ENCODE assay signal across 16 cellular contexts in genomic region chr1:43322506-43322905, GRCh38. TPM values are rescaled to one million over a fixed set of nuclear protein-coding genes. Genes with fewer than 3 reads are reported as not detected.
A peak's percentile ranks its signal among the peaks of the same experiment; 100 is the strongest.
DNase-seq lines count a peak whose midpoint lies in the region; ATAC-seq and TF ChIP-seq lines count a peak whose summit lies in the region.
"Had no signal": no experiment of that assay in that cellular context is flagged by ENCODE, and none has a peak within 500 bp of the region (broad histone marks: within the 10 kb centered on the region; RNA-seq: fewer than 3 reads in every experiment).

No MANE protein-coding gene starts in this region.

- H2BK20ac ChIP-seq in IMR-90 (ENCODE audit: low read depth, low read length) = no peak overlapping the region

- TF ChIP-seq RAD21 in IMR-90 (IDR thresholded peaks at IDR 0.05; ENCODE audit: low read length) = no peak

- no peak overlapping the region for H3K9ac ChIP-seq in IMR-90 (ENCODE audit: low read depth, low read length)

- H3K27ac ChIP-seq in IMR-90 (ENCODE audit: insufficient read depth, low read length) (no peak overlapping the region), coronary artery (no peak overlapping the region), left lung (no peak overlapping the region), sigmoid colon (no peak overlapping the region)

- H3K36me3 ChIP-seq in IMR-90 (ENCODE audit: control insufficient read depth, insufficient read depth, low read length) (no peaks in the 10 kb centered on the region), left lung (peaks cover 0 to 20% of the 10 kb centered on the region in 2 donors), sigmoid colon (no peaks in the 10 kb centered on the region)
- H3K36me3 ChIP-seq: BE2C had no signal

- CTCF ChIA-PET in IMR-90 (lab: Yijun Ruan, JAX) = no interaction called here

- H3K4me2 ChIP-seq in IMR-90 (ENCODE audit: low read depth, low read length) = no peak overlapping the region

- H3K4ac ChIP-seq in IMR-90 (ENCODE audit: low read depth, low read length) = no peak overlapping the region

- no peak overlapping the region for H2BK15ac ChIP-seq in IMR-90 (ENCODE audit: low read depth, low read length)

- no peak for TF ChIP-seq CTCF in IMR-90 (conservative IDR thresholded peaks at IDR 0.05; ENCODE audit: low read depth, low read length)
- no peak for TF ChIP-seq CTCF in coronary artery (IDR thresholded peaks at IDR 0.05)
- TF ChIP-seq CTCF in left lung (IDR thresholded peaks at IDR 0.05) = no peak
- TF ChIP-seq CTCF in sigmoid colon (IDR thresholded peaks at IDR 0.05) = no peak

- H4K20me1 ChIP-seq in IMR-90 (ENCODE audit: insufficient read depth, low read length) = no peaks in the 10 kb centered on the region

- H3K18ac ChIP-seq in IMR-90 (ENCODE audit: low read depth, low read length) = no peak overlapping the region

- in situ Hi-C loops in IMR-90 (cut with MboI; ENCODE audit: low sequenced_read_pairs) = no loop called here

- no peak overlapping the region for H2BK120ac ChIP-seq in IMR-90 (ENCODE audit: low read depth, low read length)

- peaks cover 6% of the 10 kb centered on the region for H3K4me1 ChIP-seq in IMR-90 (ENCODE audit: control insufficient read depth, insufficient read depth, low read length)
- no peaks in the 10 kb centered on the region for H3K4me1 ChIP-seq in left lung
- no peaks in the 10 kb centered on the region for H3K4me1 ChIP-seq in sigmoid colon
- H3K4me1 ChIP-seq: BE2C, Caco-2 had no signal

- no CpG with 5 or more reads among the region's 5 CpGs for WGBS in IMR-90 (ENCODE audit: extremely low coverage in 2 of 2, insufficient read length in 1 of 2), 2 experiments
- 91 to 94% methylated on average over 5 of the region's 5 CpGs for WGBS in sigmoid colon, 2 donors

- H3K9me1 ChIP-seq in IMR-90 (ENCODE audit: insufficient read depth, low read length) = no peaks in the 10 kb centered on the region; the same call in 1 of the 2 replicates

- TF ChIP-seq POLR2A in IMR-90 (IDR thresholded peaks at IDR 0.05; ENCODE audit: low read depth, low read length) = no peak
- no peak for TF ChIP-seq POLR2A in sigmoid colon (IDR thresholded peaks at IDR 0.05)

- H3K14ac ChIP-seq in IMR-90 (replicated peaks; ENCODE audit: low read depth, low read length) = no peak overlapping the region

- H4K91ac ChIP-seq in IMR-90 (ENCODE audit: insufficient read depth, low read depth, low read length) = no peak overlapping the region

- H2AK5ac ChIP-seq in IMR-90 (ENCODE audit: low read depth, low read length) = no peak overlapping the region

- peak overlapping the region; percentile 61 for H2AFZ ChIP-seq in IMR-90 (replicated peaks; ENCODE audit: low read length, poor library complexity)

- POLR2A ChIA-PET in IMR-90 (lab: Charles Lee; ENCODE audit: unreplicated experiment) = no interaction called here

- H3K56ac ChIP-seq in IMR-90 (ENCODE audit: extremely low read depth, insufficient read depth, low read length) = no peak overlapping the region

- no peak overlapping the region for H2AK9ac ChIP-seq in IMR-90 (replicated peaks; ENCODE audit: low read depth, low read length, poor library complexity)

- dilution Hi-C loops in IMR-90 (cut with HindIII; ENCODE audit: low sequenced_read_pairs, unreplicated experiment) = no loop called here

- no peak for ATAC-seq in IMR-90 (ENCODE audit: low read depth)
- ATAC-seq in left lung = no peak
- ATAC-seq in HG02571 (IDR thresholded peaks at IDR 0.05; ENCODE audit: unreplicated experiment) = no peak
- ATAC-seq in HG03460 (IDR thresholded peaks at IDR 0.05; ENCODE audit: unreplicated experiment) = no peak
- ATAC-seq in GM21515 (IDR thresholded peaks at IDR 0.05; ENCODE audit: unreplicated experiment) = no peak

- no peak overlapping the region for H2BK5ac ChIP-seq in IMR-90 (ENCODE audit: low read depth, low read length, poor library complexity, severe bottlenecking)

- DNase-seq in IMR-90 (no peak), coronary artery (ENCODE audit: low spot score) (peak; percentile 49), left lung (peak; percentile 22 to 32), sigmoid colon (peak; percentile 22)
- DNase-seq: ACHN; BE2C; C1 segment of cervical spinal cord; Caco-2; CD4-positive, alpha-beta T cell; GOT3; H7; HFFc6 had no signal

- H3K9me3 ChIP-seq in IMR-90 (ENCODE audit: control insufficient read depth, insufficient read depth, low read length) (no peaks in the 10 kb centered on the region), left lung (peaks cover 0 to 10% of the 10 kb centered on the region in 2 donors), sigmoid colon (no peaks in the 10 kb centered on the region)
- H3K9me3 ChIP-seq: BE2C had no signal

- BruUV-seq in IMR-90 (replicated peaks; lab: Mats Ljungman, UMichigan) = no TSS peak

- no peak overlapping the region for H4K5ac ChIP-seq in IMR-90 (ENCODE audit: low read depth, low read length)

- H3K23ac ChIP-seq in IMR-90 (ENCODE audit: low read depth, low read length) = no peak overlapping the region

- no peak overlapping the region for H4K8ac ChIP-seq in IMR-90 (ENCODE audit: low read depth in 2 of 2, low read length in 2 of 2)

- no peaks in the 10 kb centered on the region for H3K79me1 ChIP-seq in IMR-90 (ENCODE audit: low read depth in 1 of 2, low read length in 2 of 2)

- H3K4me3 ChIP-seq in IMR-90 (ENCODE audit: insufficient read depth, low read depth, low read length) (no peak overlapping the region), coronary artery (no peak overlapping the region), left lung (no peak overlapping the region), sigmoid colon (no peak overlapping the region)

- H3K27me3 ChIP-seq in IMR-90 (ENCODE audit: control insufficient read depth, insufficient read depth, low read length) = no peaks in the 10 kb centered on the region
- no peaks in the 10 kb centered on the region for H3K27me3 ChIP-seq in left lung
- no peaks in the 10 kb centered on the region for H3K27me3 ChIP-seq in sigmoid colon
- H3K27me3 ChIP-seq: BE2C had no signal

- TF ChIP-seq EP300 in sigmoid colon (IDR thresholded peaks at IDR 0.05) = no peak

- intact Hi-C loops in IMR-90 (cut with micrococcal nuclease) (no loop called here), left lung (cut with DNase I) (no loop called here), sigmoid colon (cut with DNase I) (no loop called here)

TF ChIP-seq in IMR-90, 13 proteins besides CTCF, POLR2A, EP300 and RAD21 (continues in another document):
- TF ChIP-seq MAZ (IDR thresholded peaks at IDR 0.05; ENCODE audit: borderline replicate concordance, low read depth, low read length) (no peak), USF2 (IDR thresholded peaks at IDR 0.05; ENCODE audit: low read depth, low read length) (no peak), CEBPB (IDR thresholded peaks at IDR 0.05; ENCODE audit: low read depth, low read length) (no peak), SMC3 (IDR thresholded peaks at IDR 0.05; ENCODE audit: low read depth, low read length) (no peak), MAFK (IDR thresholded peaks at IDR 0.05; ENCODE audit: low read depth, low read length) (no peak), MXI1 (IDR thresholded peaks at IDR 0.05; ENCODE audit: borderline replicate concordance, low read depth, low read length) (no peak), NFE2L2 (IDR thresholded peaks at IDR 0.05; ENCODE audit: low read depth, low read length) (no peak), BHLHE40 (IDR thresholded peaks at IDR 0.05; ENCODE audit: low read depth, low read length) (no peak), RCOR1 (IDR thresholded peaks at IDR 0.05; ENCODE audit: insufficient replicate concordance, low read length) (no peak)

RNA-seq across cellular contexts. Expression of gene MPL, which starts 15.1 kb away (rescaled TPM):
- not detected in 2 replicates for total RNA-seq in IMR-90 (2012; rRNA removed)
- 0.12 TPM in 1 of 2 replicates, not detected in the other for polyA plus RNA-seq in IMR-90 (2012; rRNA removed)
- 0.02 TPM in 1 of 2 replicates, not detected in the other for polyA plus RNA-seq in IMR-90 (2012; cell fraction: cytosol; rRNA removed)
- not detected in 2 replicates for polyA plus RNA-seq in IMR-90 (2012; cell fraction: nucleus; rRNA removed; ENCODE audit: low replicate concordance)
- total RNA-seq in left lung = under 1 TPM; 0.24 to 0.67 TPM
- not detected for total RNA-seq in sigmoid colon
- polyA plus RNA-seq in sigmoid colon = not detected
- total RNA-seq: Caco-2; CD4-positive, alpha-beta T cell; H7; HepG2; HFFc6 had no signal
- polyA plus RNA-seq: HepG2 had no signal

RNA-seq across cellular contexts. Expression of gene TIE1, which starts 21.7 kb away (rescaled TPM):
- 2.3 and 3.3 TPM in 2 replicates for total RNA-seq in IMR-90 (2012; rRNA removed)
- polyA plus RNA-seq in IMR-90 (2012; rRNA removed) = 7.5 and 8.5 TPM in 2 replicates
- polyA plus RNA-seq in IMR-90 (2012; cell fraction: cytosol; rRNA removed) = 3.5 and 5.9 TPM in 2 replicates
- 9.5 and 18.0 TPM in 2 replicates for polyA plus RNA-seq in IMR-90 (2012; cell fraction: nucleus; rRNA removed; ENCODE audit: low replicate concordance)
- 10 to 100 TPM; 38.5 to 67.8 TPM for total RNA-seq in left lung
- total RNA-seq in sigmoid colon = 10 to 100 TPM in 3 of 4 donors, 1 to 10 TPM in 1; 8.8 to 33.8 (median 10.2) TPM
- 1 to 10 TPM; 1.2 to 9.5 (median 1.8) TPM for polyA plus RNA-seq in sigmoid colon
- total RNA-seq: Caco-2; CD4-positive, alpha-beta T cell had no signal

RNA-seq across cellular contexts. Expression of gene CDC20, which starts 36.3 kb away (rescaled TPM):
- total RNA-seq in IMR-90 (2012; rRNA removed) (78.0 and 103 TPM in 2 replicates), left lung (10 to 100 TPM in 1 of 2 donors, 1 to 10 TPM in 1; 7.9 to 18.0 TPM), sigmoid colon (1 to 10 TPM in 2 of 4 donors, under 1 TPM in 2; 0.66 to 3.4 (median 1.2) TPM)
- polyA plus RNA-seq in IMR-90 (2012; rRNA removed) (107 and 115 TPM in 2 replicates), sigmoid colon (10 to 100 TPM; 11.4 to 65.7 (median 17.1) TPM)
- 75.5 and 90.0 TPM in 2 replicates for polyA plus RNA-seq in IMR-90 (2012; cell fraction: cytosol; rRNA removed)
- 26.3 and 75.6 TPM in 2 replicates for polyA plus RNA-seq in IMR-90 (2012; cell fraction: nucleus; rRNA removed; ENCODE audit: low replicate concordance)

RNA-seq across cellular contexts. Expression of gene C1orf210, which starts 37.1 kb away (rescaled TPM):
- not detected in 2 replicates for total RNA-seq in IMR-90 (2012; rRNA removed)
- not detected in 2 replicates for polyA plus RNA-seq in IMR-90 (2012; rRNA removed)
- 0.05 TPM in 1 of 2 replicates, not detected in the other for polyA plus RNA-seq in IMR-90 (2012; cell fraction: cytosol; rRNA removed)
- polyA plus RNA-seq in IMR-90 (2012; cell fraction: nucleus; rRNA removed; ENCODE audit: low replicate concordance) = not detected in 2 replicates
- total RNA-seq in left lung = 10 to 100 TPM; 13.1 to 22.5 TPM
- 1 to 10 TPM in 1 of 4 donors, not detected in 3; 2.1 TPM for total RNA-seq in sigmoid colon
- 10 to 100 TPM; 44.6 to 68.5 (median 64.3) TPM for polyA plus RNA-seq in sigmoid colon
- total RNA-seq: CD4-positive, alpha-beta T cell; HFFc6 had no signal

RNA-seq across cellular contexts. Expression of gene ELOVL1, which starts 45.3 kb away (rescaled TPM):
- total RNA-seq in IMR-90 (2012; rRNA removed) = 66.4 and 88.9 TPM in 2 replicates
- 203 and 211 TPM in 2 replicates for polyA plus RNA-seq in IMR-90 (2012; rRNA removed)
- polyA plus RNA-seq in IMR-90 (2012; cell fraction: cytosol; rRNA removed) = 94.1 and 171 TPM in 2 replicates
- 140 and 158 TPM in 2 replicates for polyA plus RNA-seq in IMR-90 (2012; cell fraction: nucleus; rRNA removed; ENCODE audit: low replicate concordance)
- 100 to 1,000 TPM; 118 to 144 TPM for total RNA-seq in left lung
- 10 to 100 TPM; 26.8 to 39.6 (median 29.5) TPM for total RNA-seq in sigmoid colon
- 100 to 1,000 TPM in 1 of 3 donors, 10 to 100 TPM in 2; 43.2 to 155 (median 63.6) TPM for polyA plus RNA-seq in sigmoid colon
